ENCODE assay signal across 36 cellular contexts in genomic region chr10:75877877-75878276, GRCh38.
"Had no signal": no experiment of that assay in that cellular context is flagged by ENCODE, and none has a peak within 500 bp of the region (broad histone marks: within the 10 kb centered on the region; RNA-seq: fewer than 3 reads in every experiment).

No MANE protein-coding gene starts in this region.

- H3K9me3 ChIP-seq: MG63, Peyer's patch, SJSA1, SK-N-SH had no signal

- H3K9me3 Mint-ChIP-seq: activated CD4-positive, alpha-beta T cell treated with anti-CD3 and anti-CD28 coated beads, Interleukin-2, amount 10 ng/mL, durations not matched to agents 24 days and 14 days; activated CD8-positive, alpha-beta T cell treated with anti-CD3 and anti-CD28 coated beads for 36 hours; activated naive CD8-positive, alpha-beta T cell treated with anti-CD3 and anti-CD28 coated beads for 36 hours; activated T-cell treated with anti-CD3 and anti-CD28 coated beads, Interleukin-2, amount 50 U/mL, for 72 hours; activated T-helper 17 cell treated with anti-CD3 and anti-CD28 coated beads, Interleukin-2, amount 50 U/mL, for 72 hours; T-helper 1 cell treated with Interleukin-12 subunit alpha and Interleukin-12 subunit beta and Interleukin-4 antibody, amounts not matched to agents 30 μg/mL and 1 μg/mL, for 36 hours; T-helper 2 cell treated with Interferon-gamma antibody and Interleukin-4, amounts not matched to agents 5 μg/mL and 100 μg/mL, for 36 hours had no signal

- H3K4me3 Mint-ChIP-seq: activated CD4-positive, alpha-beta T cell treated with anti-CD3 and anti-CD28 coated beads, Interleukin-2, amount 10 ng/mL, durations not matched to agents 24 days and 14 days; activated CD8-positive, alpha-beta T cell treated with anti-CD3 and anti-CD28 coated beads for 36 hours; activated naive CD8-positive, alpha-beta T cell treated with anti-CD3 and anti-CD28 coated beads for 36 hours; activated T-cell treated with anti-CD3 and anti-CD28 coated beads, Interleukin-2, amount 50 U/mL, for 72 hours; activated T-helper 17 cell treated with anti-CD3 and anti-CD28 coated beads, Interleukin-2, amount 50 U/mL, for 72 hours; T-helper 1 cell treated with Interleukin-12 subunit alpha and Interleukin-12 subunit beta and Interleukin-4 antibody, amounts not matched to agents 30 μg/mL and 1 μg/mL, for 36 hours; T-helper 2 cell treated with Interferon-gamma antibody and Interleukin-4, amounts not matched to agents 5 μg/mL and 100 μg/mL, for 36 hours; WTC11 had no signal

- H3K4me1 ChIP-seq: Peyer's patch, SJSA1 had no signal

- H3K9ac ChIP-seq: SK-N-SH had no signal

- H3K4me2 ChIP-seq: SK-N-SH had no signal

- H3K4me1 Mint-ChIP-seq: activated CD4-positive, alpha-beta T cell treated with anti-CD3 and anti-CD28 coated beads, Interleukin-2, amount 10 ng/mL, durations not matched to agents 24 days and 14 days; activated naive CD8-positive, alpha-beta T cell treated with anti-CD3 and anti-CD28 coated beads for 36 hours; activated T-helper 17 cell treated with anti-CD3 and anti-CD28 coated beads, Interleukin-2, amount 50 U/mL, for 72 hours had no signal

- ATAC-seq: activated CD4-positive, CD25-positive, alpha-beta regulatory T cell treated with anti-CD3 and anti-CD28 coated beads, Interleukin-2, amount 50 U/mL, for 24 hours; activated CD8-positive, alpha-beta T cell treated with anti-CD3 and anti-CD28 coated beads for 36 hours; activated T-cell treated with anti-CD3 and anti-CD28 coated beads, Interleukin-2, amount 50 U/mL, for 72 hours; activated T-helper 17 cell treated with anti-CD3 and anti-CD28 coated beads, Interleukin-2, amount 50 U/mL, for 72 hours; PC-3; WTC11 had no signal

- H3K36me3 Mint-ChIP-seq: activated naive CD8-positive, alpha-beta T cell treated with anti-CD3 and anti-CD28 coated beads for 36 hours; WTC11 had no signal

- H3K27me3 Mint-ChIP-seq: activated CD4-positive, alpha-beta T cell treated with anti-CD3 and anti-CD28 coated beads, Interleukin-2, amount 10 ng/mL, durations not matched to agents 24 days and 14 days had no signal

- H3K4me3 ChIP-seq: MG63, Peyer's patch, SJSA1 had no signal

- H3K36me3 ChIP-seq: brain microvascular endothelial cell, MG63, Peyer's patch, SJSA1 had no signal

- H3K27me3 ChIP-seq: brain microvascular endothelial cell, MG63, Peyer's patch, SJSA1 had no signal

- H3K27ac Mint-ChIP-seq: activated CD4-positive, alpha-beta T cell treated with anti-CD3 and anti-CD28 coated beads, Interleukin-2, amount 10 ng/mL, durations not matched to agents 24 days and 14 days; activated CD8-positive, alpha-beta T cell treated with anti-CD3 and anti-CD28 coated beads for 36 hours; activated naive CD8-positive, alpha-beta T cell treated with anti-CD3 and anti-CD28 coated beads for 36 hours; activated T-cell treated with anti-CD3 and anti-CD28 coated beads, Interleukin-2, amount 50 U/mL, for 72 hours; activated T-helper 17 cell treated with anti-CD3 and anti-CD28 coated beads, Interleukin-2, amount 50 U/mL, for 72 hours; T-helper 1 cell treated with Interleukin-12 subunit alpha and Interleukin-12 subunit beta and Interleukin-4 antibody, amounts not matched to agents 30 μg/mL and 1 μg/mL, for 36 hours; T-helper 2 cell treated with Interferon-gamma antibody and Interleukin-4, amounts not matched to agents 5 μg/mL and 100 μg/mL, for 36 hours; WTC11 had no signal

- H3K27ac ChIP-seq: brain microvascular endothelial cell, Peyer's patch, SJSA1 had no signal

- DNase-seq: activated CD4-positive, alpha-beta T cell treated with anti-CD3 and anti-CD28 coated beads, Interleukin-2, amount 10 ng/mL, durations not matched to agents 24 days and 14 days; activated CD4-positive, alpha-beta T cell treated with anti-CD3 and anti-CD28 coated beads, Interleukin-2, amount 50 U/mL, for 4 hours; activated CD8-positive, alpha-beta T cell treated with anti-CD3 and anti-CD28 coated beads for 36 hours; activated effector memory CD4-positive, alpha-beta T cell treated with anti-CD3 and anti-CD28 coated beads, Interleukin-2, amount 50 U/mL, for 16 hours; activated naive CD4-positive, alpha-beta T cell; activated naive CD4-positive, alpha-beta T cell treated with anti-CD3 and anti-CD28 coated beads, Interleukin-2, amount 50 U/mL, for 16 hours; activated naive CD8-positive, alpha-beta T cell treated with anti-CD3 and anti-CD28 coated beads for 36 hours; activated T-cell treated with anti-CD3 and anti-CD28 coated beads, Interleukin-2, amount 50 U/mL, for 1 hour; activated T-cell treated with anti-CD3 and anti-CD28 coated beads, Interleukin-2, amount 50 U/mL, for 72 hours; amniotic stem cell; aorta; brain microvascular endothelial cell; central memory CD4-positive, alpha-beta T cell; Kasumi-1; KG1; MG63; NCI-H1048; NCI-H1105 treated with DMSO at 0.1 percent for 48 hours; NCI-H1436; NCI-H187 treated with DMSO at 0.1 percent for 48 hours; NCI-H2081; NCI-H510A; NCI-H526; NCI-H774; NK-92 treated with Interleukin-12 subunit alpha and Interleukin-12 subunit beta, amount 100 ng/mL, for 24 hours; PC-3; Peyer's patch; RPMI8226; SHP77 treated with DMSO at 0.1 percent for 48 hours; SK-N-SH had no signal
